31 cellular contexts compared by ENCODE assay signal in the genomic region with DNA sequence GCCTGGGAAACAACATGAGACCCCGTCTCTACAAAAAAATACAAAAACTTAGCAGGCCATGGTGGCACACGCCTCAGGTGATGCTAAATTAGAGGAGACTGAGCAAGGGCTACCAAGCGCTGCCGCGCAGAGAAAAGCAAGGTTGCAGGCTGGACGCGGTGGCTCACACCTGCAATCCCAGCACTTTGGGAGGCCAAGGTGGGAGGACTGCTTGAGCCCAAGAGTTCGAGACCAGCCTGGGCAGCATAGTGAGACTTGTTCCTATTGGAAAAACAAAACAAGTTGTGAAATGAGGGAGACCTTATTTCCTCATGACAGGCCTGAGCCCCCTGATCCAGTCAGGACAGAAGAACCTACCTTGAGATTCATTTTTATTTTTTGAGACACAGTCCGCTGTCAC. TPM values are rescaled to one million over a fixed set of nuclear protein-coding genes. Genes with fewer than 3 reads are reported as not detected.
"Had no signal": no experiment of that assay in that cellular context is flagged by ENCODE, and none has a peak within 500 bp of the region (broad histone marks: within the 10 kb centered on the region; RNA-seq: fewer than 3 reads in every experiment).

No MANE protein-coding gene starts in this region.

- H3K4me3 Mint-ChIP-seq: activated naive CD8-positive, alpha-beta T cell treated with anti-CD3 and anti-CD28 coated beads, Interleukin-2, amount 10 ng/mL, durations not matched to agents 7 days and 5 days; brain; stimulated activated memory B cell treated with anti-CD40 and anti-IgM and Interleukin-4, amounts not matched to agents 10 μg/mL and 1 μg/mL and 100 μg/mL, for 72 hours had no signal

- H3K9me3 Mint-ChIP-seq: activated naive CD8-positive, alpha-beta T cell treated with anti-CD3 and anti-CD28 coated beads, Interleukin-2, amount 10 ng/mL, durations not matched to agents 7 days and 5 days; brain; naive B cell; stimulated activated memory B cell treated with anti-CD40 and anti-IgM and Interleukin-4, amounts not matched to agents 10 μg/mL and 1 μg/mL and 100 μg/mL, for 72 hours had no signal

- H3K4me1 Mint-ChIP-seq: brain had no signal

- H3K36me3 ChIP-seq: ovary had no signal

- H3K27ac Mint-ChIP-seq: activated naive CD8-positive, alpha-beta T cell treated with anti-CD3 and anti-CD28 coated beads, Interleukin-2, amount 10 ng/mL, durations not matched to agents 7 days and 5 days; stimulated activated memory B cell treated with anti-CD40 and anti-IgM and Interleukin-4, amounts not matched to agents 10 μg/mL and 1 μg/mL and 100 μg/mL, for 72 hours had no signal

- DNase-seq: activated CD4-positive, alpha-beta T cell treated with anti-CD3 and anti-CD28 coated beads for 48 hours; activated CD4-positive, alpha-beta T cell treated with anti-CD3 and anti-CD28 coated beads, Interleukin-2, amount 50 U/mL, for 48 hours; activated naive CD4-positive, alpha-beta T cell; activated naive CD8-positive, alpha-beta T cell treated with anti-CD3 and anti-CD28 coated beads, Interleukin-2, amount 10 ng/mL, durations not matched to agents 7 days and 5 days; activated T-cell treated with anti-CD3 and anti-CD28 coated beads, Interleukin-2, amount 50 U/mL, for 48 hours; cerebellar nuclear complex; colonic mucosa; dorsolateral prefrontal cortex; effector memory CD4-positive, alpha-beta T cell; hippocampal formation; left colon; mammary epithelial cell; naive B cell; ovary; retina; sigmoid colon; small intestine; stimulated activated CD4-positive, alpha-beta T cell treated with anti-CD3 and anti-CD28 coated beads, Interleukin-4, amount 100 ng/mL, for 24 hours; stomach; T-helper 9 cell; thyroid gland; upper lobe of right lung had no signal

- ATAC-seq: activated CD4-positive, CD25-positive, alpha-beta regulatory T cell treated with anti-CD3 and anti-CD28 coated beads, Interleukin-2, amount 50 U/mL, for 24 hours; left colon; stimulated activated memory B cell treated with anti-CD40 and anti-IgM and Interleukin-4, amounts not matched to agents 10 μg/mL and 1 μg/mL and 100 μg/mL, for 72 hours; upper lobe of right lung had no signal

- H3K4me1 ChIP-seq: ascending aorta, colonic mucosa, upper lobe of right lung had no signal

- H3K27ac ChIP-seq: ascending aorta, cardiac muscle cell, colonic mucosa, dorsolateral prefrontal cortex, ovary, sigmoid colon, stomach, thyroid gland, upper lobe of right lung, VCaP had no signal

- H3K4me3 ChIP-seq: ascending aorta, cardiac muscle cell, colonic mucosa, dorsolateral prefrontal cortex, ovary, sigmoid colon, stomach, thyroid gland, upper lobe of right lung had no signal

- H3K9me3 ChIP-seq: ascending aorta, colonic mucosa, ovary, sigmoid colon, stomach, thyroid gland, upper lobe of right lung had no signal

- H3K27me3 ChIP-seq: ascending aorta, cardiac muscle cell, colonic mucosa, dorsolateral prefrontal cortex, ovary, sigmoid colon, stomach, thyroid gland, upper lobe of right lung had no signal

- H3K27me3 Mint-ChIP-seq: activated naive CD8-positive, alpha-beta T cell treated with anti-CD3 and anti-CD28 coated beads, Interleukin-2, amount 10 ng/mL, durations not matched to agents 7 days and 5 days; brain; naive B cell; progenitor cell of endocrine pancreas; stimulated activated memory B cell treated with anti-CD40 and anti-IgM and Interleukin-4, amounts not matched to agents 10 μg/mL and 1 μg/mL and 100 μg/mL, for 72 hours had no signal

RNA-seq across cellular contexts. Expression of gene CDHR2, which starts 23.5 kb away (rescaled TPM):
- total RNA-seq: ascending aorta, fibroblast of villous mesenchyme had no signal
- polyA plus RNA-seq: fibroblast of lung had no signal
